Comparison of ENCODE assay signal across 12 cellular contexts in the genomic region with DNA sequence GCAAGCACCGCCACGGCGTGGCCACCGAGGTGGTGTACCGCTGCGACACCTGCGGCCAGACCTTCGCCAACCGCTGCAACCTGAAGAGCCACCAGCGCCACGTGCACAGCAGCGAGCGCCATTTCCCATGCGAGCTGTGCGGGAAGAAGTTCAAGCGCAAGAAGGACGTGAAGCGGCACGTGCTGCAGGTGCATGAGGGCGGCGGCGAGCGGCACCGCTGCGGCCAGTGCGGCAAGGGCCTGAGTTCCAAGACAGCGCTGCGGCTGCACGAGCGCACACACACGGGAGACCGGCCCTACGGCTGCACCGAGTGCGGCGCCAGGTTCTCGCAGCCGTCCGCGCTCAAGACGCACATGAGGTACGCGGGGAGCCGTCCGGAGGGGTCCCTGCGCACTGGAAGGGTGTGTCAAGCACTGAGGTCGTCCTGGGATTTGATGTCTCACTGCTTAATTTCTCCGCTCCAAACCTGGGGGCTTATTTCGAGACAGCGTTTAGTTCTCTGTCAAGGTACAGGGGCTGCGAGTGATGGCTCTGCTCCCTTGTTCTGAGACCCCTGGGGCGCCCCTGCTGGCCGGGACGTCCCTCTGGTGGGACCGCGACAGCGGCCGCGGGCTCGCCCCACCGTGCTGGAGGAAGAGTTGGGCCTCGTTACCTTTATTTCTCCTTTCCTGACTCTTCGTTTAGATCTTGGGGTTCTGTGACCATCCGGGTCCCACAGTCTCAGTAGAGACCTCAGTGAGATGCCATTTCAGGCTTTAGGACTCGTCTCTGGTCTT. TPM values are rescaled to one million over a fixed set of nuclear protein-coding genes. Genes with fewer than 3 reads are reported as not detected.
DNase-seq lines count a peak whose midpoint lies in the region; ATAC-seq, FAIRE-seq and TF ChIP-seq lines count a peak whose summit lies in the region.
"Had no signal": no experiment of that assay in that cellular context is flagged by ENCODE, and none has a peak within 500 bp of the region (broad histone marks: within the 10 kb centered on the region; RNA-seq: fewer than 3 reads in every experiment).

No MANE protein-coding gene starts in this region.

- POLR2A ChIA-PET in SK-N-SH (lab: Yijun Ruan, JAX) = no interaction called here

- H3K79me2 ChIP-seq in SK-N-SH (ENCODE audit: insufficient read depth) (peaks cover 70% of the 10 kb centered on the region), KMS-11 (ENCODE audit: insufficient read depth, low read depth) (peaks cover 28% of the 10 kb centered on the region)

- DNase-seq in SK-N-SH (peak; percentile 37), neural crest cell (ENCODE audit: low read depth, low spot score) (no peak), omental fat pad (ENCODE audit: low spot score) (no peak), small intestine (no peak)
- no peak for DNase-seq in central memory CD8-positive, alpha-beta T cell (ENCODE audit: low spot score in 2 of 2)
- DNase-seq: 8988T; effector CD4-positive, alpha-beta T cell; NCI-H2081 treated with DMSO at 0.1 percent for 48 hours had no signal

- H3K4me3 Mint-ChIP-seq in central memory CD8-positive, alpha-beta T cell = no peak overlapping the region
- peak overlapping the region; percentile 83 for H3K4me3 Mint-ChIP-seq in neural crest cell

- FAIRE-seq in small intestine (lab: Jason Lieb, UNC) = no peak

- H2AFZ ChIP-seq in SK-N-SH (ENCODE audit: low read depth) (no peak overlapping the region), KMS-11 (ENCODE audit: low read depth) (no peak overlapping the region)

- TF ChIP-seq CTCF in SK-N-SH (IDR thresholded peaks at IDR 0.05) (no peak), KMS-11 (conservative IDR thresholded peaks at IDR 0.05; ENCODE audit: low read depth, low read length) (no peak), neural crest cell (conservative IDR thresholded peaks at IDR 0.05) (no peak), omental fat pad (IDR thresholded peaks at IDR 0.05) (no peak)

- H3K36me3 Mint-ChIP-seq in central memory CD8-positive, alpha-beta T cell (ENCODE audit: insufficient read depth) = peaks cover 43% of the 10 kb centered on the region
- peaks cover 17% of the 10 kb centered on the region for H3K36me3 Mint-ChIP-seq in neural crest cell (ENCODE audit: low read depth)

- H4K20me1 ChIP-seq in SK-N-SH (ENCODE audit: insufficient read depth) (peaks cover 58% of the 10 kb centered on the region), KMS-11 (ENCODE audit: insufficient read depth) (no peaks in the 10 kb centered on the region)

- no peaks in the 10 kb centered on the region for H3K9me2 ChIP-seq in SK-N-SH

- no peak overlapping the region for H3K4me2 ChIP-seq in SK-N-SH
- H3K4me2 ChIP-seq in KMS-11 = peak overlapping the region; percentile 28; the same call in 1 of the 2 replicates
- H3K4me2 ChIP-seq: smooth muscle cell had no signal

- 98% methylated on average over 46 of the region's 65 CpGs for WGBS in SK-N-SH (ENCODE audit: low lambda C conversion rate)
- 96 to 97% (median 97%) methylated on average over 65 of the region's 65 CpGs for WGBS in small intestine, 3 donors

- ATAC-seq in SK-N-SH treated with all-trans-retinoic acid at 6 μM for 48 hours = no peak
- no peak for ATAC-seq in central memory CD8-positive, alpha-beta T cell (replicated peaks; ENCODE audit: extremely low read depth, poor library complexity, severe bottlenecking)
- no peak for ATAC-seq in HG03521 (IDR thresholded peaks at IDR 0.05; ENCODE audit: unreplicated experiment)
- no peak for ATAC-seq in omental fat pad (ENCODE audit: low FRiP score)

- TF ChIP-seq RAD21 in SK-N-SH (IDR thresholded peaks at IDR 0.05; ENCODE audit: low read length) = no peak

- TF ChIP-seq EP300 in SK-N-SH (IDR thresholded peaks at IDR 0.05; ENCODE audit: borderline replicate concordance in 1 of 2, low read depth in 1 of 2, low read length in 1 of 2) = no peak

- H3K27ac Mint-ChIP-seq in central memory CD8-positive, alpha-beta T cell (ENCODE audit: low read depth) = peak overlapping the region; percentile 94
- peak overlapping the region; percentile 90 for H3K27ac Mint-ChIP-seq in neural crest cell (ENCODE audit: unreplicated experiment)

- H3K9me3 ChIP-seq in SK-N-SH = no peaks in the 10 kb centered on the region
- H3K9me3 ChIP-seq in small intestine (ENCODE audit: control insufficient read depth, low read depth) = no peaks in the 10 kb centered on the region

- no peak overlapping the region for H3K4me3 ChIP-seq in SK-N-SH (ENCODE audit: low read depth in 2 of 2, low read length in 1 of 2)
- no peak overlapping the region for H3K4me3 ChIP-seq in KMS-11 (IDR thresholded peaks at IDR 0.05; ENCODE audit: insufficient read depth, low read depth, low read length)
- H3K4me3 ChIP-seq in small intestine (ENCODE audit: low read depth in 1 of 2, low read length in 2 of 2) = no peak overlapping the region
- H3K4me3 ChIP-seq: smooth muscle cell had no signal

- H3K36me3 ChIP-seq in SK-N-SH (replicated peaks in 1 of 2; ENCODE audit: control insufficient read depth in 1 of 2, insufficient read depth in 2 of 2, low read length in 1 of 2) (peaks cover 43 to 58% of the 10 kb centered on the region in 2 experiments), KMS-11 (ENCODE audit: insufficient read depth) (no peaks in the 10 kb centered on the region), small intestine (ENCODE audit: control insufficient read depth in 2 of 2, insufficient read depth in 2 of 2, low read length in 2 of 2) (peaks cover 0 to 7% of the 10 kb centered on the region in 2 donors)

- no peaks in the 10 kb centered on the region for H3K27me3 Mint-ChIP-seq in central memory CD8-positive, alpha-beta T cell
- H3K27me3 Mint-ChIP-seq in neural crest cell (ENCODE audit: low read depth) = no peaks in the 10 kb centered on the region

- CTCF ChIA-PET in SK-N-SH (lab: Yijun Ruan, JAX) = interaction anchor here (0.9 kb wide), 1 partner anchor 10 kb away, joined by 3 read pairs; no protein-coding TSS in a partner anchor

- no peak overlapping the region for H3K27ac ChIP-seq in SK-N-SH (ENCODE audit: low read depth in 2 of 2, low read length in 1 of 2)
- H3K27ac ChIP-seq in KMS-11 = no peak overlapping the region; the same call in 1 of the 2 replicates
- no peak overlapping the region for H3K27ac ChIP-seq in small intestine (ENCODE audit: low read depth in 1 of 2, low read length in 1 of 2)

- H3K4me1 Mint-ChIP-seq in central memory CD8-positive, alpha-beta T cell = peaks cover 35% of the 10 kb centered on the region
- H3K4me1 Mint-ChIP-seq in neural crest cell = peaks cover 49% of the 10 kb centered on the region

- no peaks in the 10 kb centered on the region for H3K9me3 Mint-ChIP-seq in central memory CD8-positive, alpha-beta T cell
- no peaks in the 10 kb centered on the region for H3K9me3 Mint-ChIP-seq in neural crest cell

- peaks cover 21% of the 10 kb centered on the region for H3F3A ChIP-seq in SK-N-SH (replicated peaks; ENCODE audit: insufficient read depth)

- H3K27me3 ChIP-seq in SK-N-SH (ENCODE audit: insufficient read depth) (no peaks in the 10 kb centered on the region), KMS-11 (ENCODE audit: insufficient read depth, low read depth) (no peaks in the 10 kb centered on the region), small intestine (ENCODE audit: control insufficient read depth in 2 of 2, insufficient read depth in 2 of 2, low read length in 2 of 2) (no peaks in the 10 kb centered on the region)

- no peak overlapping the region for H3K9ac ChIP-seq in SK-N-SH
- no peak overlapping the region for H3K9ac ChIP-seq in KMS-11

- H3K4me1 ChIP-seq in SK-N-SH (ENCODE audit: control insufficient read depth in 1 of 2, insufficient read depth in 2 of 2, low read depth in 1 of 2, low read length in 1 of 2) (peaks cover 16 to 26% of the 10 kb centered on the region in 2 experiments; a peak in 3 of 4 replicates), KMS-11 (ENCODE audit: low read depth, poor library complexity, severe bottlenecking) (peaks cover 41% of the 10 kb centered on the region), small intestine (ENCODE audit: control insufficient read depth in 2 of 2, insufficient read depth in 1 of 2, low read depth in 1 of 2, low read length in 1 of 2) (peaks cover 4 to 6% of the 10 kb centered on the region in 2 donors)

TF ChIP-seq in SK-N-SH, 30 proteins besides CTCF, POLR2A, EP300 and RAD21 (continues in another document):
- TF ChIP-seq SMC3 (IDR thresholded peaks at IDR 0.05; ENCODE audit: low read depth, low read length) = no peak
- no peak for TF ChIP-seq TAF1 (IDR thresholded peaks at IDR 0.05; ENCODE audit: borderline replicate concordance, low read depth, low read length)
- no peak for TF ChIP-seq FOXJ3 (CRISPR knock-in tag; IDR thresholded peaks at IDR 0.05)
- no peak for TF ChIP-seq RCOR1 (IDR thresholded peaks at IDR 0.05; ENCODE audit: low read length)
- TF ChIP-seq TEAD4 (IDR thresholded peaks at IDR 0.05; ENCODE audit: borderline replicate concordance, insufficient read depth) = no peak
- no peak for TF ChIP-seq GABPA (IDR thresholded peaks at IDR 0.05; ENCODE audit: low read depth)
- no peak for TF ChIP-seq YY1 (IDR thresholded peaks at IDR 0.05; ENCODE audit: low read depth)

TF ChIP-seq in SK-N-SH treated with all-trans-retinoic acid at 6 μM for 48 hours, 23 proteins besides CTCF, POLR2A, EP300 and RAD21 (continues in another document):
- TF ChIP-seq ZFP3 (CRISPR knock-in tag; IDR thresholded peaks at IDR 0.05) = no peak

RNA-seq across cellular contexts. Expression of a gene that starts 3.6 kb away (rescaled TPM):
- polyA plus RNA-seq in SK-N-SH (2012; rRNA removed) (15.0 and 20.6 TPM in 2 replicates), small intestine (1 to 10 TPM; 3.2 to 5.8 (median 3.8) TPM)
- 9.9 and 15.7 TPM in 2 replicates for polyA plus RNA-seq in SK-N-SH (2012; cell fraction: cytosol; rRNA removed)
- 63.0 and 71.0 TPM in 2 replicates for polyA plus RNA-seq in SK-N-SH (2012; cell fraction: nucleus; rRNA removed)
- total RNA-seq in neural crest cell (21.9 and 24.4 TPM in 2 replicates), omental fat pad (10 to 100 TPM; 12.7 to 29.0 (median 18.8) TPM)

RNA-seq across cellular contexts. Expression of a gene that starts 15.0 kb away (rescaled TPM):
- polyA plus RNA-seq in SK-N-SH (2012; rRNA removed) (28.2 TPM in 2 replicates), small intestine (10 to 100 TPM in 2 of 3 donors, 1 to 10 TPM in 1; 4.9 to 22.2 (median 12.4) TPM)
- polyA plus RNA-seq in SK-N-SH (2012; cell fraction: cytosol; rRNA removed) = 24.1 and 25.9 TPM in 2 replicates
- polyA plus RNA-seq in SK-N-SH (2012; cell fraction: nucleus; rRNA removed) = 15.3 and 18.1 TPM in 2 replicates
- total RNA-seq in neural crest cell (33.9 and 38.1 TPM in 2 replicates), omental fat pad (10 to 100 TPM; 17.5 to 95.0 (median 33.3) TPM)

RNA-seq across cellular contexts. Expression of a gene that starts 55.7 kb away (rescaled TPM):
- 3.0 and 5.9 TPM in 2 replicates for polyA plus RNA-seq in SK-N-SH (2012; rRNA removed)
- 3.9 and 4.4 TPM in 2 replicates for polyA plus RNA-seq in SK-N-SH (2012; cell fraction: cytosol; rRNA removed)
- 6.2 and 13.8 TPM in 2 replicates for polyA plus RNA-seq in SK-N-SH (2012; cell fraction: nucleus; rRNA removed)
- 14.6 and 14.7 TPM in 2 replicates for total RNA-seq in neural crest cell
- 10 to 100 TPM in 3 of 4 donors, 1 to 10 TPM in 1; 7.0 to 14.8 (median 13.1) TPM for total RNA-seq in omental fat pad
- polyA plus RNA-seq in small intestine = 1 to 10 TPM; 3.2 to 8.4 (median 5.6) TPM
